In the genomic region with DNA sequence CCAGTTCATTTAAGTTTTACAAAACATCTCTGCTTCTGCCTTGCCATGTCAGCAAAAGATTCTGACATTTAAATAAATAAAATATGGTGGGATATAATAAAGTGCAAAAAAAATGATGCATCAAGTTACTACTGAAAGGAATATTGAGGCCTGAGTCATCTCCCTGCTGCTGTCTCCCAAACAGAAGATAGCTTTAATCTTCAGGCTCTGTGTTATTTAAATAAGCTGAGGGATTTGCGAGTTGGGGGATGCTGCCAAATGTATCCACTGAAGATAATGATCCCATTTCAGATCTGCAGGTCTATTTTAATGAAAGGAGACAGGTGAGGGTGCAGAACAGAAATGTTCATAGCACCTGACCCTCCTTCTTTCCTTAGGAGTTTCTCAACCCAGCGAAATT, we compare ENCODE assay signal across 25 cellular contexts.
DNase-seq lines count a peak whose midpoint lies in the region; ATAC-seq and TF ChIP-seq lines count a peak whose summit lies in the region.
"Had no signal": no experiment of that assay in that cellular context is flagged by ENCODE, and none has a peak within 500 bp of the region (broad histone marks: within the 10 kb centered on the region; RNA-seq: fewer than 3 reads in every experiment).

No MANE protein-coding gene starts in this region.

- H3K9ac ChIP-seq in DND-41 (ENCODE audit: low read depth, low read length) = no peak overlapping the region

- H3K27ac ChIP-seq in DND-41 (ENCODE audit: low read length) = peak overlapping the region; percentile 11; the same call in 1 of the 2 replicates
- H3K27ac ChIP-seq in hepatocyte = no peak overlapping the region
- H3K27ac ChIP-seq: PC-9, SJSA1 had no signal

- H3K4me1 ChIP-seq in DND-41 (ENCODE audit: insufficient read depth, low read length) = peaks cover 33% of the 10 kb centered on the region
- H3K4me1 ChIP-seq in hepatocyte (ENCODE audit: insufficient read depth) = peaks cover 3% of the 10 kb centered on the region
- H3K4me1 ChIP-seq: SJSA1 had no signal

- H4K20me1 ChIP-seq in DND-41 (ENCODE audit: insufficient read depth, low read length) (no peaks in the 10 kb centered on the region), hepatocyte (ENCODE audit: insufficient read depth, poor library complexity, severe bottlenecking) (no peaks in the 10 kb centered on the region)

- H3K4me3 ChIP-seq in DND-41 (ENCODE audit: low read depth in 1 of 2, low read length in 2 of 2) = no peak overlapping the region
- no peak overlapping the region for H3K4me3 ChIP-seq in hepatocyte
- H3K4me3 ChIP-seq: MG63, PC-9, SJSA1 had no signal

- H3K36me3 Mint-ChIP-seq in T-helper 17 cell (ENCODE audit: low read depth) = no peaks in the 10 kb centered on the region

- H3K9me3 ChIP-seq in DND-41 (ENCODE audit: insufficient read depth, low read length, severe bottlenecking) (no peaks in the 10 kb centered on the region), T-helper 17 cell (ENCODE audit: control insufficient read depth, low read length, poor library complexity, severe bottlenecking) (no peaks in the 10 kb centered on the region), hepatocyte (ENCODE audit: low read depth) (no peaks in the 10 kb centered on the region)
- H3K9me3 ChIP-seq: MG63, SJSA1 had no signal

- H3K36me3 ChIP-seq in DND-41 (ENCODE audit: insufficient read depth, low read length) (no peaks in the 10 kb centered on the region), hepatocyte (replicated peaks; ENCODE audit: insufficient read depth, low read depth) (no peaks in the 10 kb centered on the region)
- H3K36me3 ChIP-seq: MG63, SJSA1 had no signal

- H3K4me3 Mint-ChIP-seq in T-helper 17 cell = no peak overlapping the region

- H3K27me3 ChIP-seq in DND-41 (ENCODE audit: insufficient read depth, low read length, poor library complexity) = no peaks in the 10 kb centered on the region
- H3K27me3 ChIP-seq in hepatocyte = no peaks in the 10 kb centered on the region
- H3K27me3 ChIP-seq: MG63, SJSA1 had no signal

- peaks cover 11% of the 10 kb centered on the region for H3K4me1 Mint-ChIP-seq in T-helper 17 cell

- H3K27me3 Mint-ChIP-seq in T-helper 17 cell = no peaks in the 10 kb centered on the region
- H3K27me3 Mint-ChIP-seq: CD4-positive, alpha-beta memory T cell had no signal

- peak overlapping the region; percentile 0 for H3K27ac Mint-ChIP-seq in T-helper 17 cell

- H3K9me2 ChIP-seq in hepatocyte (replicated peaks; ENCODE audit: insufficient read depth) = no peaks in the 10 kb centered on the region

- WGBS in hepatocyte (ENCODE audit: low lambda C conversion rate, missing lambda C conversion rate) = 51% methylated on average over 2 of the region's 2 CpGs

- H2AFZ ChIP-seq in DND-41 (ENCODE audit: low read depth, low read length) (no peak overlapping the region), hepatocyte (no peak overlapping the region)
- H2AFZ ChIP-seq: PC-9 had no signal

- DNase-seq in DND-41 = no peak
- peak; percentile 87 for DNase-seq in NCI-H82 (lab: John Stamatoyannopoulos, UW)
- no peak for DNase-seq in T-helper 17 cell
- DNase-seq in Right ventricle myocardium superior = no peak
- no peak for DNase-seq in hepatocyte (ENCODE audit: low spot score)
- no peak for DNase-seq in left ventricle myocardium superior
- DNase-seq in dermis blood vessel endothelial cell = no peak
- DNase-seq: C1 segment of cervical spinal cord; CD4-positive, alpha-beta memory T cell; COR-L47; DMS 273 treated with DMSO at 0.1 percent for 48 hours; DMS79; GF-D8; H7; IMR-90; KG1; MG63; NCI-H1417 treated with DMSO at 0.1 percent for 48 hours; NCI-H1694 treated with DMSO at 0.1 percent for 48 hours; NCI-H2081; NCI-H2227 treated with DMSO at 0.1 percent for 48 hours; NCI-H510A; PC-9 had no signal

- H3K79me2 ChIP-seq in DND-41 (ENCODE audit: insufficient read depth, low read length) = no peaks in the 10 kb centered on the region
- H3K79me2 ChIP-seq in hepatocyte = no peaks in the 10 kb centered on the region

- peak overlapping the region; percentile 32; the same call in 1 of the 2 replicates for H3K4me2 ChIP-seq in DND-41 (ENCODE audit: insufficient read depth, low read length)
- no peak overlapping the region for H3K4me2 ChIP-seq in hepatocyte
- H3K4me2 ChIP-seq: PC-9 had no signal

- no peak for ATAC-seq in DND-41 (ENCODE audit: insufficient read depth, low read depth)
- no peak for ATAC-seq in T-helper 17 cell
- no peak for ATAC-seq in Right ventricle myocardium superior (ENCODE audit: poor library complexity)
- ATAC-seq in left ventricle myocardium superior = no peak
- ATAC-seq: Right ventricle myocardium inferior had no signal

- TF ChIP-seq CTCF in DND-41 (IDR thresholded peaks at IDR 0.05; ENCODE audit: borderline replicate concordance, extremely low read depth, low read length, poor library complexity, severe bottlenecking) (no peak), hepatocyte (IDR thresholded peaks at IDR 0.05; ENCODE audit: poor library complexity) (no peak)

- intact Hi-C loops in Right ventricle myocardium superior (cut with DNase I) (no loop called here), left ventricle myocardium superior (cut with micrococcal nuclease) (no loop called here)
